Comparison of ENCODE assay signal across 7 cellular contexts in the genomic region with DNA sequence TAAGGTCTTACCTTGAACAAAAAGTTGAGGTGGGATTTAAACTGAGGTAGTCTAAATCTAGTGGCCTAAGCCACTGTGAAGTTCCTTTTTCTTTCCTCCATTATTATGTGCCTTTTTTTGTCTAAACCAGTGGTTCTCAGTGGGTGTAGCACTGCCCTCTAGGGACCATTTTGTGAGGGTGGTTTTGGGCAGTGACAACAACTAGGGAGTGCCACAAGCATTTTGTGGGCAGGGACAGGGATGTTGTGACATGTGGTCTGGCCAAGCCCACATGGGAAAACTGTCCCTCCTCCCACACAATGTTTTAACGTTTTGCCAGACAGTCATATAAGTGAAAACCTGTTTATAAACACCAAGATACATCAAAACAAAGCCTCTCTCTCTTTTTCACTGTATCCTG.
DNase-seq lines count a peak whose midpoint lies in the region; ATAC-seq and TF ChIP-seq lines count a peak whose summit lies in the region.

No MANE protein-coding gene starts in this region.

- H3K27ac Mint-ChIP-seq in activated B cell treated with CpG ODN at 0.5 μM for 24 hours, result peak overlapping the region; percentile 16

- no peaks in the 10 kb centered on the region for H3K27me3 Mint-ChIP-seq in activated B cell treated with CpG ODN at 0.5 μM for 24 hours

- H3K27me3 ChIP-seq in lower lobe of right lung (ENCODE audit: low read depth), result no peaks in the 10 kb centered on the region
- H3K27me3 ChIP-seq in tibial artery, result no peaks in the 10 kb centered on the region

- H3K36me3 ChIP-seq in lower lobe of right lung, result no peaks in the 10 kb centered on the region
- H3K36me3 ChIP-seq in tibial artery, result no peaks in the 10 kb centered on the region

- CTCF ChIA-PET in activated B cell treated with CpG ODN at 0.5 μM for 24 hours (lab: Charles Lee), result interaction anchor here (0.7 to 1.3 kb wide), 2 partner anchors 122 to 899 kb away, joined by 3 to 6 read pairs; partner anchors contain the start of gene FLRT3

- no peaks in the 10 kb centered on the region for H3K4me1 ChIP-seq in lower lobe of right lung
- H3K4me1 ChIP-seq in tibial artery, result no peaks in the 10 kb centered on the region

- POLR2A ChIA-PET in activated B cell treated with CpG ODN at 0.5 μM for 24 hours (lab: Charles Lee), result no interaction called here

- no peaks in the 10 kb centered on the region for H3K36me3 Mint-ChIP-seq in activated B cell treated with CpG ODN at 0.5 μM for 24 hours (ENCODE audit: low read depth)

- ATAC-seq in GM21528 (IDR thresholded peaks at IDR 0.05; ENCODE audit: low FRiP score, unreplicated experiment) (peak; percentile 76), activated B cell treated with CpG ODN at 0.5 μM for 24 hours (ENCODE audit: low read depth) (peak; percentile 67), lower lobe of right lung (peak; percentile 71)

- H3K4me3 Mint-ChIP-seq in activated B cell treated with CpG ODN at 0.5 μM for 24 hours, result no peak overlapping the region

- H3K4me3 ChIP-seq in lower lobe of right lung (no peak overlapping the region), tibial artery (no peak overlapping the region)

- DNase-seq in GM10266 (ENCODE audit: extremely low spot score), result peak; percentile 17
- DNase-seq in LHCN-M2 (ENCODE audit: low read depth), result peak; percentile 62
- DNase-seq in activated B cell treated with CpG ODN at 0.5 μM for 24 hours, result no peak
- no peak for DNase-seq in lower lobe of right lung
- no peak for DNase-seq in tibial artery
- DNase-seq in cerebellum (ENCODE audit: low spot score), result no peak

- H3K27ac ChIP-seq in lower lobe of right lung, result no peak overlapping the region
- no peak overlapping the region for H3K27ac ChIP-seq in tibial artery

- no peaks in the 10 kb centered on the region for H3K9me3 ChIP-seq in lower lobe of right lung
- H3K9me3 ChIP-seq in tibial artery, result no peaks in the 10 kb centered on the region

- peak; percentile 59 for TF ChIP-seq CTCF in GM10266 (IDR thresholded peaks at IDR 0.05; ENCODE audit: control insufficient read depth, insufficient read depth, low read depth, missing control alignments)
- no peak for TF ChIP-seq CTCF in activated B cell treated with CpG ODN at 0.5 μM for 24 hours (IDR thresholded peaks at IDR 0.05)
- peak; percentile 25 for TF ChIP-seq CTCF in lower lobe of right lung (IDR thresholded peaks at IDR 0.05)
- no peak for TF ChIP-seq CTCF in tibial artery (IDR thresholded peaks at IDR 0.05)

- H3K4me1 Mint-ChIP-seq in activated B cell treated with CpG ODN at 0.5 μM for 24 hours, result peaks cover 10% of the 10 kb centered on the region

- no peaks in the 10 kb centered on the region for H3K9me3 Mint-ChIP-seq in activated B cell treated with CpG ODN at 0.5 μM for 24 hours

- intact Hi-C loops in activated B cell treated with CpG ODN at 0.5 μM for 24 hours (cut with micrococcal nuclease) (loop anchor here (1.0 kb wide), 1 partner anchor 900 kb away; the partner anchor contains the start of gene FLRT3), lower lobe of right lung (cut with DNase I) (no loop called here), tibial artery (cut with DNase I; ENCODE audit: low total_unique reads) (no loop called here)

Comparison
In these comparisons a context has a peak if more than half of its experiments do, and no peak if none do; other contexts are left out.
1. DNase-seq: peak in GM10266 (single experiment) and LHCN-M2 (single experiment); none in activated B cell treated with CpG ODN at 0.5 μM for 24 hours (single experiment), lower lobe of right lung (single experiment), tibial artery (0 of 2) and cerebellum (single experiment).
2. CTCF ChIP-seq: peak in GM10266 (single experiment) and lower lobe of right lung (single experiment); none in activated B cell treated with CpG ODN at 0.5 μM for 24 hours (single experiment) and tibial artery (0 of 2).
3. Peak in every context shown above with its lines, with median percentiles within 50 percentile points of each other: ATAC-seq.